Comparison of ENCODE assay signal across 19 cellular contexts in genomic region chr6:884570-884969, GRCh38.
DNase-seq lines count a peak whose midpoint lies in the region; ATAC-seq and TF ChIP-seq lines count a peak whose summit lies in the region.
"Had no signal": no experiment of that assay in that cellular context is flagged by ENCODE, and none has a peak within 500 bp of the region (broad histone marks: within the 10 kb centered on the region; RNA-seq: fewer than 3 reads in every experiment).

No MANE protein-coding gene starts in this region.

- peak overlapping the region; percentile 65 for H3K27ac ChIP-seq in colonic mucosa
- H3K27ac ChIP-seq in muscle layer of duodenum (ENCODE audit: low read length), result peak overlapping the region; percentile 45
- H3K27ac ChIP-seq in substantia nigra (ENCODE audit: low read depth, low read length, poor library complexity, severe bottlenecking), result no peak overlapping the region
- H3K27ac ChIP-seq: BLaER1, GM23248 had no signal

- CTCF ChIA-PET in activated CD4-positive, alpha-beta memory T cell treated with anti-CD3 and anti-CD28 coated beads, Interleukin-2, amount 10 ng/mL, durations not matched to agents 7 days and 5 days (lab: Charles Lee), result no interaction called here
- CTCF ChIA-PET in activated CD4-positive, alpha-beta memory T cell treated with anti-CD3 and anti-CD28 coated beads for 36 hours (lab: Charles Lee), result interaction anchor here (1.1 to 1.3 kb wide), 2 partner anchors 10 to 163 kb away, joined by 3 read pairs; no protein-coding TSS in a partner anchor

- no peak overlapping the region for H3K4me3 Mint-ChIP-seq in activated CD4-positive, alpha-beta memory T cell treated with anti-CD3 and anti-CD28 coated beads, Interleukin-2, amount 10 ng/mL, durations not matched to agents 7 days and 5 days
- no peak overlapping the region for H3K4me3 Mint-ChIP-seq in activated CD4-positive, alpha-beta memory T cell treated with anti-CD3 and anti-CD28 coated beads for 36 hours
- no peak overlapping the region for H3K4me3 Mint-ChIP-seq in type B pancreatic cell

- no peak overlapping the region for H3K9ac ChIP-seq in colonic mucosa (ENCODE audit: low read depth in 2 of 2, low read length in 2 of 2)
- H3K9ac ChIP-seq: BLaER1, GM23248 had no signal

- TF ChIP-seq CTCF in colonic mucosa (IDR thresholded peaks at IDR 0.05), result no peak
- TF ChIP-seq CTCF in type B pancreatic cell (conservative IDR thresholded peaks at IDR 0.05), result no peak

- H3K27ac Mint-ChIP-seq in activated CD4-positive, alpha-beta memory T cell treated with anti-CD3 and anti-CD28 coated beads, Interleukin-2, amount 10 ng/mL, durations not matched to agents 7 days and 5 days, result peak overlapping the region; percentile 9
- H3K27ac Mint-ChIP-seq in activated CD4-positive, alpha-beta memory T cell treated with anti-CD3 and anti-CD28 coated beads for 36 hours, result no peak overlapping the region
- H3K27ac Mint-ChIP-seq in type B pancreatic cell, result peak overlapping the region; percentile 32

- intact Hi-C loops in activated CD4-positive, alpha-beta memory T cell treated with anti-CD3 and anti-CD28 coated beads for 36 hours (cut with micrococcal nuclease), result no loop called here
- intact Hi-C loops in colonic mucosa (cut with DNase I), result no loop called here

- peaks cover 22% of the 10 kb centered on the region for H3K4me1 Mint-ChIP-seq in activated CD4-positive, alpha-beta memory T cell treated with anti-CD3 and anti-CD28 coated beads, Interleukin-2, amount 10 ng/mL, durations not matched to agents 7 days and 5 days
- peaks cover 9% of the 10 kb centered on the region for H3K4me1 Mint-ChIP-seq in activated CD4-positive, alpha-beta memory T cell treated with anti-CD3 and anti-CD28 coated beads for 36 hours (ENCODE audit: low read depth)
- no peaks in the 10 kb centered on the region for H3K4me1 Mint-ChIP-seq in type B pancreatic cell (ENCODE audit: unreplicated experiment)

- no peaks in the 10 kb centered on the region for H3K9me3 ChIP-seq in colonic mucosa
- H3K9me3 ChIP-seq in muscle layer of duodenum (ENCODE audit: control insufficient read depth in 1 of 2, low read length in 2 of 2), result no peaks in the 10 kb centered on the region
- H3K9me3 ChIP-seq: BLaER1, MG63 had no signal

- no peak overlapping the region for H3K4me3 ChIP-seq in colonic mucosa
- H3K4me3 ChIP-seq in muscle layer of duodenum (ENCODE audit: low read depth in 1 of 2, low read length in 2 of 2), result no peak overlapping the region
- H3K4me3 ChIP-seq: BLaER1, GM23248, MG63 had no signal

- no peaks in the 10 kb centered on the region for H3K9me3 Mint-ChIP-seq in activated CD4-positive, alpha-beta memory T cell treated with anti-CD3 and anti-CD28 coated beads, Interleukin-2, amount 10 ng/mL, durations not matched to agents 7 days and 5 days
- no peaks in the 10 kb centered on the region for H3K9me3 Mint-ChIP-seq in activated CD4-positive, alpha-beta memory T cell treated with anti-CD3 and anti-CD28 coated beads for 36 hours
- H3K9me3 Mint-ChIP-seq in type B pancreatic cell, result no peaks in the 10 kb centered on the region

- POLR2A ChIA-PET in activated CD4-positive, alpha-beta memory T cell treated with anti-CD3 and anti-CD28 coated beads, Interleukin-2, amount 10 ng/mL, durations not matched to agents 7 days and 5 days (lab: Charles Lee), result interaction anchor here (0.6 kb wide), 1 partner anchor 562 kb away, joined by 3 read pairs; no protein-coding TSS in a partner anchor
- POLR2A ChIA-PET in activated CD4-positive, alpha-beta memory T cell treated with anti-CD3 and anti-CD28 coated beads for 36 hours (lab: Charles Lee), result no interaction called here

- H3K36me3 Mint-ChIP-seq in activated CD4-positive, alpha-beta memory T cell treated with anti-CD3 and anti-CD28 coated beads, Interleukin-2, amount 10 ng/mL, durations not matched to agents 7 days and 5 days (ENCODE audit: low read depth), result no peaks in the 10 kb centered on the region
- no peaks in the 10 kb centered on the region for H3K36me3 Mint-ChIP-seq in activated CD4-positive, alpha-beta memory T cell treated with anti-CD3 and anti-CD28 coated beads for 36 hours
- no peaks in the 10 kb centered on the region for H3K36me3 Mint-ChIP-seq in type B pancreatic cell

- H3K4me1 ChIP-seq in colonic mucosa, result no peaks in the 10 kb centered on the region
- H3K4me1 ChIP-seq in muscle layer of duodenum (ENCODE audit: control insufficient read depth in 1 of 2, insufficient read depth in 2 of 2, low read length in 2 of 2), result no peaks in the 10 kb centered on the region
- H3K4me1 ChIP-seq: BLaER1 had no signal

- H3K27me3 ChIP-seq in colonic mucosa (no peaks in the 10 kb centered on the region), muscle layer of duodenum (ENCODE audit: low read depth, low read length) (no peaks in the 10 kb centered on the region)
- H3K27me3 ChIP-seq: BLaER1, MG63 had no signal

- ATAC-seq in GM18861 (IDR thresholded peaks at IDR 0.05; ENCODE audit: unreplicated experiment), result no peak

- H3K27me3 Mint-ChIP-seq in activated CD4-positive, alpha-beta memory T cell treated with anti-CD3 and anti-CD28 coated beads, Interleukin-2, amount 10 ng/mL, durations not matched to agents 7 days and 5 days, result peaks cover 14% of the 10 kb centered on the region
- peaks cover 8% of the 10 kb centered on the region for H3K27me3 Mint-ChIP-seq in activated CD4-positive, alpha-beta memory T cell treated with anti-CD3 and anti-CD28 coated beads for 36 hours
- peaks cover 10% of the 10 kb centered on the region for H3K27me3 Mint-ChIP-seq in type B pancreatic cell

- no peaks in the 10 kb centered on the region for H3K36me3 ChIP-seq in colonic mucosa
- H3K36me3 ChIP-seq in muscle layer of duodenum (ENCODE audit: control insufficient read depth in 1 of 2, insufficient read depth in 2 of 2, low read length in 2 of 2), result no peaks in the 10 kb centered on the region
- H3K36me3 ChIP-seq: BLaER1, MG63 had no signal

- no peak for DNase-seq in activated CD4-positive, alpha-beta memory T cell treated with anti-CD3 and anti-CD28 coated beads, Interleukin-2, amount 10 ng/mL, durations not matched to agents 7 days and 5 days
- no peak for DNase-seq in activated CD4-positive, alpha-beta memory T cell treated with anti-CD3 and anti-CD28 coated beads for 36 hours
- DNase-seq in colonic mucosa, result peak; percentile 42
- no peak for DNase-seq in type B pancreatic cell (ENCODE audit: extremely low spot score, unreplicated experiment)
- no peak for DNase-seq in glomerular visceral epithelial cell (ENCODE audit: extremely low spot score)
- DNase-seq in substantia nigra (lab: John Stamatoyannopoulos, UW), result no peak
- DNase-seq: DND-41; GM23248; HCEC 1CT; KBM-7; MG63; NCI-H1092; NCI-H146; NCI-H510A treated with DMSO at 0.1 percent for 48 hours; NK-92 treated with Interleukin-12 subunit alpha and Interleukin-12 subunit beta, amount 100 ng/mL, for 24 hours; SHP77 had no signal
